In genomic region chr15:55253580-55253979, GRCh38 we compare ENCODE assay signal across 10 cellular contexts. TPM values are rescaled to one million over a fixed set of nuclear protein-coding genes. Genes with fewer than 3 reads are reported as not detected.
DNase-seq lines count a peak whose midpoint lies in the region; ATAC-seq and TF ChIP-seq lines count a peak whose summit lies in the region.
"Had no signal": no experiment of that assay in that cellular context is flagged by ENCODE, and none has a peak within 500 bp of the region (broad histone marks: within the 10 kb centered on the region; RNA-seq: fewer than 3 reads in every experiment).

No MANE protein-coding gene starts in this region.

- H3K4me1 ChIP-seq in SJSA1 (replicated peaks) (peaks cover 16% of the 10 kb centered on the region), esophagus squamous epithelium (peaks cover 5 to 70% (median 43%) of the 10 kb centered on the region in 3 donors), smooth muscle cell (ENCODE audit: low read depth) (no peaks in the 10 kb centered on the region)

- peak overlapping the region; percentile 5 for H2AFZ ChIP-seq in smooth muscle cell (ENCODE audit: low read depth)

- H3K27ac ChIP-seq in SJSA1: peak overlapping the region; percentile 19; the same call in 1 of the 2 replicates
- H3K27ac ChIP-seq in esophagus squamous epithelium: peak overlapping the region in 3 of 4 donors; percentile 7 to 45 (median 35)
- peak overlapping the region; percentile 79 for H3K27ac ChIP-seq in smooth muscle cell (ENCODE audit: low read depth)

- H3K9me3 ChIP-seq in SJSA1 (replicated peaks) (no peaks in the 10 kb centered on the region), esophagus squamous epithelium (no peaks in the 10 kb centered on the region), smooth muscle cell (replicated peaks; ENCODE audit: low read depth) (no peaks in the 10 kb centered on the region)

- peaks cover 6% of the 10 kb centered on the region for H3K79me2 ChIP-seq in smooth muscle cell (ENCODE audit: low read depth)

- H3F3A ChIP-seq in smooth muscle cell (ENCODE audit: low read depth): no peaks in the 10 kb centered on the region

- peak overlapping the region; percentile 73 for H3K4me2 ChIP-seq in smooth muscle cell

- no peaks in the 10 kb centered on the region for H4K20me1 ChIP-seq in smooth muscle cell (ENCODE audit: low read depth)

- DNase-seq in NOMO-1 treated with DMSO at 0.1 percent for 48 hours (lab: John Stamatoyannopoulos, UW; ENCODE audit: unreplicated experiment): peak; percentile 63
- no peak for DNase-seq in NOMO-1 treated with dmso at 0.1 percent for 144 hours (lab: John Stamatoyannopoulos, UW; ENCODE audit: unreplicated experiment)
- peak in 1 of 2 experiments; percentile 57 for DNase-seq in SJSA1 (ENCODE audit: low read depth in 1 of 2, low spot score in 2 of 2)
- no peak for DNase-seq in esophagus squamous epithelium (lab: John Stamatoyannopoulos, UW)
- DNase-seq in smooth muscle cell (lab: John Stamatoyannopoulos, UW; ENCODE audit: unreplicated experiment): no peak
- DNase-seq in activated gamma-delta T cell treated with Interleukin-2 at 50 U/mL for 16 hours: no peak
- no peak for DNase-seq in C1 segment of cervical spinal cord (lab: John Stamatoyannopoulos, UW)
- DNase-seq: NCI-H345 had no signal

- H3K27me3 ChIP-seq in SJSA1 (replicated peaks) (no peaks in the 10 kb centered on the region), esophagus squamous epithelium (no peaks in the 10 kb centered on the region), smooth muscle cell (ENCODE audit: low read depth) (no peaks in the 10 kb centered on the region)

- H3K4me3 ChIP-seq in SJSA1 (no peak overlapping the region), esophagus squamous epithelium (no peak overlapping the region), smooth muscle cell (no peak overlapping the region)

- no peak for TF ChIP-seq CTCF in esophagus squamous epithelium (IDR thresholded peaks at IDR 0.05)
- TF ChIP-seq CTCF in smooth muscle cell (IDR thresholded peaks at IDR 0.05; ENCODE audit: borderline replicate concordance, insufficient read depth, poor library complexity, severe bottlenecking): no peak

- no peak for ATAC-seq in HG02973 (IDR thresholded peaks at IDR 0.05; ENCODE audit: unreplicated experiment)
- ATAC-seq: HCT116 had no signal

- intact Hi-C loops in esophagus squamous epithelium (cut with DNase I): no loop called here

- TF ChIP-seq POLR2A in esophagus squamous epithelium (IDR thresholded peaks at IDR 0.05): no peak

- H3K36me3 ChIP-seq in SJSA1 (no peaks in the 10 kb centered on the region; the same call in 1 of the 2 replicates), esophagus squamous epithelium (no peaks in the 10 kb centered on the region), smooth muscle cell (ENCODE audit: low read depth) (no peaks in the 10 kb centered on the region)

- 17 to 24% methylated on average over 3 of the region's 3 CpGs for WGBS in esophagus squamous epithelium, 2 donors
- 4% methylated on average over 3 of the region's 3 CpGs for WGBS in smooth muscle cell (ENCODE audit: low lambda C conversion rate)

- H3K9ac ChIP-seq in smooth muscle cell (ENCODE audit: low read depth): peak overlapping the region; percentile 14

RNA-seq across cellular contexts. Expression of gene RAB27A, which starts 36.0 kb away (rescaled TPM):
- 13.0 and 20.3 TPM in 2 replicates for total RNA-seq in SJSA1 (2014; rRNA removed; shearing (Covaris generic))
- total RNA-seq in esophagus squamous epithelium (10 to 100 TPM in 3 of 4 donors, 1 to 10 TPM in 1; 8.7 to 16.2 (median 11.7) TPM), smooth muscle cell (14.6 and 18.0 TPM in 2 replicates)
- 15.6 and 16.6 TPM in 2 replicates for polyA plus RNA-seq in smooth muscle cell

RNA-seq across cellular contexts. Expression of gene RSL24D1, which starts 56.8 kb away (rescaled TPM):
- 86.4 and 103 TPM in 2 replicates for total RNA-seq in SJSA1 (2014; rRNA removed; shearing (Covaris generic))
- 10 to 100 TPM; 23.1 to 78.0 (median 55.7) TPM for total RNA-seq in esophagus squamous epithelium
- 76.9 and 99.7 TPM in 2 replicates for total RNA-seq in smooth muscle cell
- polyA plus RNA-seq in smooth muscle cell: 45.5 and 50.2 TPM in 2 replicates

Comparison
In these comparisons a context has a peak if more than half of its experiments do, and no peak if none do; other contexts are left out.
1. H3K27ac ChIP-seq: peak in every context shown above with its lines; median percentile 79 in smooth muscle cell; 35 in esophagus squamous epithelium; 19 in SJSA1.